ENCODE assay signal across 34 cellular contexts in the genomic region with DNA sequence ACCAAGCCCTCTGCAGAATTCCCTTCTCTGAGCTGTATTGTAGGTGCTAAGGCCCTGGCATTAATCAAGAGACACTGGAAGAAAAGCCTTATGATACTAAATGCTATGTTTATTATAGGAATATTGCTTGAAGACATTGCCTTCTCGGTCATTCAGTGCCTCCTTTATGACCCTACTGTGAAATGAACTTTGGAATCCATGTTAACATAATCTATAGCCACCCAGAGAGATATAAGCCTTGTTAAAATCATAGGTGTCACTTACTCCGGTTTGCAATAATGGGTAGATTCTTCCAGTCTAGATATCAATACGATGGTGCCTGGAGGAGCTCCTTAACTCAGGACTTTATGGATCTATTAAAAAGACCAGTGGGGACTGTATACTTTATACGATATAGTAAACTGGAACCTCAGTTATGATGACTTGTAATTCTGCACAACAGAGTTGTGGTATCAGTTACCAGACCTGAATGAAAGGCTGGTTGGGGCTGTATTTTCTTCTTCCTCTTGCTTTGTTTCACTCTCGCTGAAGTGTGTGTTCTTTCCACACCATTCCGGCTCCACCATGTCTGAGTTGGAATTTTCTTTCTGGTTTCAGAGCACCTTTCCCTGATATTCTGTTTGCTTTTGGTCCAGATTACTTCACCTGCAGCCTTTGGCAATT.
"Had no signal": no experiment of that assay in that cellular context is flagged by ENCODE, and none has a peak within 500 bp of the region (broad histone marks: within the 10 kb centered on the region; RNA-seq: fewer than 3 reads in every experiment).

No MANE protein-coding gene starts in this region.

- H3K27ac Mint-ChIP-seq: activated CD4-positive, alpha-beta memory T cell treated with anti-CD3 and anti-CD28 coated beads for 36 hours; activated CD4-positive, alpha-beta T cell treated with anti-CD3 and anti-CD28 coated beads, Interleukin-2, amount 10 ng/mL, durations not matched to agents 24 days and 14 days; activated naive CD4-positive, alpha-beta T cell treated with anti-CD3 and anti-CD28 coated beads, Interleukin-2, amount 10 ng/mL, durations not matched to agents 7 days and 5 days; activated naive CD8-positive, alpha-beta T cell treated with anti-CD3 and anti-CD28 coated beads, Interleukin-2, amount 10 ng/mL, durations not matched to agents 7 days and 5 days; activated T-helper 1 cell treated with anti-CD3 and anti-CD28 coated beads, Interleukin-12 subunit alpha, Interleukin-12 subunit beta, Interleukin-2, Interleukin-4 antibody, amounts not matched to agents 30 ng/mL and 10 ng/mL and 1 ng/mL, durations not matched to agents 14 hours and 24 hours and 36 hours; brain; naive B cell; nephron progenitor cell; progenitor cell of endocrine pancreas; stimulated activated effector memory CD8-positive, alpha-beta T cell treated with anti-CD3 and anti-CD28 coated beads, Interleukin-12 subunit alpha, Interleukin-12 subunit beta, amount 100 ng/mL, for 72 hours; stimulated activated naive CD8-positive, alpha-beta T cell treated with anti-CD3 and anti-CD28 coated beads, Interleukin-15, Interleukin-2, amounts not matched to agents 100 ng/mL and 50 ng/mL, for 24 hours had no signal

- H3K4me1 Mint-ChIP-seq: activated CD4-positive, alpha-beta T cell treated with anti-CD3 and anti-CD28 coated beads, Interleukin-2, amount 10 ng/mL, durations not matched to agents 24 days and 14 days; activated naive CD4-positive, alpha-beta T cell treated with anti-CD3 and anti-CD28 coated beads, Interleukin-2, amount 10 ng/mL, durations not matched to agents 7 days and 5 days; activated naive CD8-positive, alpha-beta T cell treated with anti-CD3 and anti-CD28 coated beads, Interleukin-2, amount 10 ng/mL, durations not matched to agents 7 days and 5 days; naive B cell; stimulated activated effector memory CD8-positive, alpha-beta T cell treated with anti-CD3 and anti-CD28 coated beads, Interleukin-12 subunit alpha, Interleukin-12 subunit beta, amount 100 ng/mL, for 72 hours had no signal

- H3K4me1 ChIP-seq: ascending aorta, upper lobe of left lung, vagina had no signal

- ATAC-seq: left ventricle myocardium superior, sciatic nerve had no signal

- H3K27me3 ChIP-seq: ascending aorta, cardiac muscle cell, ovary, upper lobe of left lung, vagina had no signal

- FAIRE-seq: frontal cortex had no signal

- H3K9me3 Mint-ChIP-seq: activated CD4-positive, alpha-beta memory T cell treated with anti-CD3 and anti-CD28 coated beads for 36 hours; activated CD4-positive, alpha-beta T cell treated with anti-CD3 and anti-CD28 coated beads, Interleukin-2, amount 10 ng/mL, durations not matched to agents 24 days and 14 days; activated naive CD4-positive, alpha-beta T cell treated with anti-CD3 and anti-CD28 coated beads, Interleukin-2, amount 10 ng/mL, durations not matched to agents 7 days and 5 days; activated naive CD8-positive, alpha-beta T cell treated with anti-CD3 and anti-CD28 coated beads, Interleukin-2, amount 10 ng/mL, durations not matched to agents 7 days and 5 days; activated T-helper 1 cell treated with anti-CD3 and anti-CD28 coated beads, Interleukin-12 subunit alpha, Interleukin-12 subunit beta, Interleukin-2, Interleukin-4 antibody, amounts not matched to agents 30 ng/mL and 10 ng/mL and 1 ng/mL, durations not matched to agents 14 hours and 24 hours and 36 hours; naive B cell; nephron progenitor cell; stimulated activated effector memory CD8-positive, alpha-beta T cell treated with anti-CD3 and anti-CD28 coated beads, Interleukin-12 subunit alpha, Interleukin-12 subunit beta, amount 100 ng/mL, for 72 hours; stimulated activated naive CD8-positive, alpha-beta T cell treated with anti-CD3 and anti-CD28 coated beads, Interleukin-15, Interleukin-2, amounts not matched to agents 100 ng/mL and 50 ng/mL, for 24 hours had no signal

- H3K27ac ChIP-seq: ascending aorta, cardiac muscle cell, coronary artery, dorsolateral prefrontal cortex, ovary, skin epidermis, thoracic aorta, upper lobe of left lung, vagina, WERI-Rb-1 had no signal

- H3K9me3 ChIP-seq: ascending aorta, ovary, thoracic aorta, upper lobe of left lung, vagina had no signal

- H3K36me3 ChIP-seq: ascending aorta, cardiac muscle cell, ovary, thoracic aorta, upper lobe of left lung, vagina, WERI-Rb-1 had no signal

- H3K4me3 ChIP-seq: ascending aorta, cardiac muscle cell, coronary artery, dorsolateral prefrontal cortex, ovary, skin epidermis, thoracic aorta, upper lobe of left lung, vagina had no signal

- H3K36me3 Mint-ChIP-seq: activated CD4-positive, alpha-beta memory T cell treated with anti-CD3 and anti-CD28 coated beads for 36 hours; activated naive CD4-positive, alpha-beta T cell treated with anti-CD3 and anti-CD28 coated beads, Interleukin-2, amount 10 ng/mL, durations not matched to agents 7 days and 5 days; activated naive CD8-positive, alpha-beta T cell treated with anti-CD3 and anti-CD28 coated beads, Interleukin-2, amount 10 ng/mL, durations not matched to agents 7 days and 5 days; brain; naive B cell; stimulated activated effector memory CD8-positive, alpha-beta T cell treated with anti-CD3 and anti-CD28 coated beads, Interleukin-12 subunit alpha, Interleukin-12 subunit beta, amount 100 ng/mL, for 72 hours had no signal

- H3K4me3 Mint-ChIP-seq: activated CD4-positive, alpha-beta memory T cell treated with anti-CD3 and anti-CD28 coated beads for 36 hours; activated CD4-positive, alpha-beta T cell treated with anti-CD3 and anti-CD28 coated beads, Interleukin-2, amount 10 ng/mL, durations not matched to agents 24 days and 14 days; activated naive CD4-positive, alpha-beta T cell treated with anti-CD3 and anti-CD28 coated beads, Interleukin-2, amount 10 ng/mL, durations not matched to agents 7 days and 5 days; activated naive CD8-positive, alpha-beta T cell treated with anti-CD3 and anti-CD28 coated beads, Interleukin-2, amount 10 ng/mL, durations not matched to agents 7 days and 5 days; activated T-helper 1 cell treated with anti-CD3 and anti-CD28 coated beads, Interleukin-12 subunit alpha, Interleukin-12 subunit beta, Interleukin-2, Interleukin-4 antibody, amounts not matched to agents 30 ng/mL and 10 ng/mL and 1 ng/mL, durations not matched to agents 14 hours and 24 hours and 36 hours; brain; naive B cell; nephron progenitor cell; stimulated activated effector memory CD8-positive, alpha-beta T cell treated with anti-CD3 and anti-CD28 coated beads, Interleukin-12 subunit alpha, Interleukin-12 subunit beta, amount 100 ng/mL, for 72 hours; stimulated activated naive CD8-positive, alpha-beta T cell treated with anti-CD3 and anti-CD28 coated beads, Interleukin-15, Interleukin-2, amounts not matched to agents 100 ng/mL and 50 ng/mL, for 24 hours had no signal

- DNase-seq: activated CD4-positive, alpha-beta memory T cell treated with anti-CD3 and anti-CD28 coated beads for 36 hours; activated CD4-positive, alpha-beta T cell treated with anti-CD3 and anti-CD28 coated beads, Interleukin-2, amount 10 ng/mL, durations not matched to agents 24 days and 14 days; activated CD4-positive, CD25-positive, alpha-beta regulatory T cell treated with anti-CD3 and anti-CD28 coated beads, Interleukin-2, amount 50 U/mL, for 72 hours; activated CD8-positive, alpha-beta memory T cell treated with anti-CD3 and anti-CD28 coated beads, Interleukin-2, amount 50 U/mL, for 4 hours; activated effector memory CD4-positive, alpha-beta T cell treated with anti-CD3 and anti-CD28 coated beads, Interleukin-2, amount 50 U/mL, for 16 hours; activated naive CD4-positive, alpha-beta T cell treated with anti-CD3 and anti-CD28 coated beads, Interleukin-2, amount 10 ng/mL, durations not matched to agents 7 days and 5 days; activated naive CD8-positive, alpha-beta T cell treated with anti-CD3 and anti-CD28 coated beads, Interleukin-2, amount 10 ng/mL, durations not matched to agents 7 days and 5 days; activated T-cell treated with anti-CD3 and anti-CD28 coated beads, Interleukin-2, amount 50 U/mL, for 1 hour; cerebellar nuclear complex; dorsolateral prefrontal cortex; effector memory CD4-positive, alpha-beta T cell; islet precursor cell; left ventricle myocardium superior; naive B cell; nephron progenitor cell; ovary; retina; stimulated activated CD4-positive, alpha-beta T cell treated with anti-CD3 and anti-CD28 coated beads, Interleukin-4, amount 100 ng/mL, for 24 hours; T1000; upper lobe of left lung; WERI-Rb-1 had no signal

- H3K27me3 Mint-ChIP-seq: activated CD4-positive, alpha-beta T cell treated with anti-CD3 and anti-CD28 coated beads, Interleukin-2, amount 10 ng/mL, durations not matched to agents 24 days and 14 days had no signal
